Comparison of ENCODE assay signal across 14 cellular contexts in genomic region chr1:92503926-92504750, GRCh38. TPM values are rescaled to one million over a fixed set of nuclear protein-coding genes. Genes with fewer than 3 reads are reported as not detected.
DNase-seq lines count a peak whose midpoint lies in the region; ATAC-seq, FAIRE-seq and TF ChIP-seq lines count a peak whose summit lies in the region.
"Had no signal": no experiment of that assay in that cellular context is flagged by ENCODE, and none has a peak within 500 bp of the region (broad histone marks: within the 10 kb centered on the region; RNA-seq: fewer than 3 reads in every experiment).

No MANE protein-coding gene starts in this region.

- BruUV-seq in OCI-LY7 (replicated peaks; lab: Mats Ljungman, UMichigan), result no TSS peak

- H3K9me3 ChIP-seq in A549 (no peaks in the 10 kb centered on the region), DND-41 (ENCODE audit: insufficient read depth, low read length, severe bottlenecking) (no peaks in the 10 kb centered on the region), OCI-LY7 (ENCODE audit: low read length) (no peaks in the 10 kb centered on the region)
- H3K9me3 ChIP-seq: BE2C, spleen had no signal

- no peak for DNase-seq in A549 (ENCODE audit: low read depth in 1 of 2, low spot score in 1 of 2)
- DNase-seq in DND-41, result peak; percentile 86
- DNase-seq in OCI-LY7 (ENCODE audit: low spot score), result peak; percentile 42
- peak; percentile 37 for DNase-seq in fibroblast of mammary gland (ENCODE audit: low read depth)
- DNase-seq in KBM-7, result no peak
- DNase-seq in NCI-H1417 treated with DMSO at 0.1 percent for 48 hours (lab: John Stamatoyannopoulos, UW), result no peak
- no peak for DNase-seq in NCI-H2171 (lab: John Stamatoyannopoulos, UW)
- DNase-seq: activated effector memory CD4-positive, alpha-beta T cell treated with anti-CD3 and anti-CD28 coated beads, Interleukin-2, amount 50 U/mL, for 16 hours; BE2C; MM.1S; posterior cingulate gyrus; Right ventricle myocardium superior; spleen had no signal

- H2AFZ ChIP-seq in DND-41 (ENCODE audit: low read depth, low read length) (peak overlapping the region; percentile 58), OCI-LY7 (ENCODE audit: low read length) (no peak overlapping the region)

- no peaks in the 10 kb centered on the region for H3K9me2 ChIP-seq in OCI-LY7 (ENCODE audit: insufficient read depth, low read length)

- H3K27me3 ChIP-seq in DND-41 (ENCODE audit: insufficient read depth, low read length, poor library complexity), result no peaks in the 10 kb centered on the region
- H3K27me3 ChIP-seq: BE2C, spleen had no signal

- H3K27ac ChIP-seq in A549 (no peak overlapping the region), DND-41 (ENCODE audit: low read length) (peak overlapping the region; percentile 91), OCI-LY7 (ENCODE audit: low read depth, low read length, poor library complexity, severe bottlenecking) (no peak overlapping the region)
- H3K27ac ChIP-seq: spleen had no signal

- TF ChIP-seq POLR2A in A549 (IDR thresholded peaks at IDR 0.05; ENCODE audit: low read length), result no peak

- H3K4me3 ChIP-seq in A549, result no peak overlapping the region
- peak overlapping the region in 1 of 2 experiments; percentile 14; a peak in 1 of 4 replicates for H3K4me3 ChIP-seq in DND-41 (ENCODE audit: low read depth in 1 of 2, low read length in 2 of 2)
- H3K4me3 ChIP-seq in OCI-LY7 (ENCODE audit: low read depth, low read length, poor library complexity, severe bottlenecking), result no peak overlapping the region
- H3K4me3 ChIP-seq in fibroblast of mammary gland (ENCODE audit: control insufficient read depth, low read depth, low read length), result no peak overlapping the region
- H3K4me3 ChIP-seq: spleen had no signal

- CTCF ChIA-PET in A549 (lab: Yijun Ruan, JAX), result no interaction called here
- CTCF ChIA-PET in OCI-LY7 (lab: Charles Lee; ENCODE audit: unreplicated experiment), result interaction anchor here (1.0 kb wide), 1 partner anchor 63 kb away, joined by 3 read pairs; no protein-coding TSS in a partner anchor

- H3K4me2 ChIP-seq in A549 (no peak overlapping the region), DND-41 (ENCODE audit: insufficient read depth, low read length) (peak overlapping the region; percentile 52), OCI-LY7 (ENCODE audit: low read length) (peak overlapping the region; percentile 27; the same call in 1 of the 2 replicates)

- WGBS in A549 (ENCODE audit: missing lambda C conversion rate), result 84% methylated on average over 11 of the region's 11 CpGs

- H4K20me1 ChIP-seq in DND-41 (ENCODE audit: insufficient read depth, low read length), result no peaks in the 10 kb centered on the region
- no peaks in the 10 kb centered on the region for H4K20me1 ChIP-seq in OCI-LY7 (ENCODE audit: insufficient read depth, low read length)

- H3K4me1 ChIP-seq in A549 (no peaks in the 10 kb centered on the region), DND-41 (ENCODE audit: insufficient read depth, low read length) (peaks cover 45% of the 10 kb centered on the region), OCI-LY7 (ENCODE audit: insufficient read depth, low read length, poor library complexity, severe bottlenecking) (peaks cover 12% of the 10 kb centered on the region)
- H3K4me1 ChIP-seq: BE2C had no signal

- intact Hi-C loops in OCI-LY7 (cut with micrococcal nuclease; ENCODE audit: unreplicated experiment), result no loop called here

- ATAC-seq in A549, result peak; percentile 31 to 34; a peak in 4 of 6 replicates
- peak; percentile 92 for ATAC-seq in DND-41 (ENCODE audit: insufficient read depth, low read depth)
- no peak for ATAC-seq in HG02973 (IDR thresholded peaks at IDR 0.05; ENCODE audit: unreplicated experiment)

- POLR2A ChIA-PET in A549 (lab: Yijun Ruan, JAX), result no interaction called here
- POLR2A ChIA-PET in OCI-LY7 (lab: Charles Lee), result interaction anchor here (0.5 to 0.6 kb wide), 2 partner anchors 18 to 523 kb away, joined by 4 to 6 read pairs; no protein-coding TSS in a partner anchor

- TF ChIP-seq RAD21 in A549 (conservative IDR thresholded peaks at IDR 0.05 in 1 of 2, IDR thresholded peaks at IDR 0.05 in 1 of 2), result no peak

- TF ChIP-seq CTCF in A549 (IDR thresholded peaks at IDR 0.05) (no peak), DND-41 (IDR thresholded peaks at IDR 0.05; ENCODE audit: borderline replicate concordance, extremely low read depth, low read length, poor library complexity, severe bottlenecking) (peak; percentile 18), OCI-LY7 (conservative IDR thresholded peaks at IDR 0.05; ENCODE audit: low read length) (no peak), fibroblast of mammary gland (conservative IDR thresholded peaks at IDR 0.05; ENCODE audit: control insufficient read depth, insufficient read depth, low read depth, low read length) (no peak)

- H3K79me2 ChIP-seq in DND-41 (ENCODE audit: insufficient read depth, low read length) (no peaks in the 10 kb centered on the region), OCI-LY7 (ENCODE audit: insufficient read depth, low read depth, low read length) (no peaks in the 10 kb centered on the region)

- no peak for TF ChIP-seq EP300 in A549 (IDR thresholded peaks at IDR 0.05)

- no peak for FAIRE-seq in A549 (lab: Jason Lieb, UNC)

- H3K36me3 ChIP-seq in DND-41 (ENCODE audit: insufficient read depth, low read length) (no peaks in the 10 kb centered on the region), OCI-LY7 (ENCODE audit: insufficient read depth, low read length) (no peaks in the 10 kb centered on the region)
- H3K36me3 ChIP-seq: BE2C, spleen had no signal

- peak overlapping the region; percentile 49 for H3K9ac ChIP-seq in DND-41 (ENCODE audit: low read depth, low read length)

- in situ Hi-C loops in KBM-7 (cut with MboI; ENCODE audit: low pct_unique_long_range_greater_than_20kb, low sequenced_read_pairs), result no loop called here

TF ChIP-seq in A549, 52 proteins besides CTCF, POLR2A, EP300 and RAD21 (continues in another document):
- TF ChIP-seq PBX3 (IDR thresholded peaks at IDR 0.05) (no peak), MAZ (IDR thresholded peaks at IDR 0.05; ENCODE audit: borderline replicate concordance, low read depth, low read length) (no peak), MAFK (IDR thresholded peaks at IDR 0.05; ENCODE audit: partially characterized antibody) (no peak), BCL3 (IDR thresholded peaks at IDR 0.05) (no peak), CHD4 (IDR thresholded peaks at IDR 0.05; ENCODE audit: borderline replicate concordance) (no peak), E2F6 (IDR thresholded peaks at IDR 0.05; ENCODE audit: borderline replicate concordance, low read depth) (no peak), SREBF2 (IDR thresholded peaks at IDR 0.05) (no peak), ZSCAN20 (CRISPR knock-in tag; IDR thresholded peaks at IDR 0.05) (no peak), EHF (CRISPR knock-in tag; IDR thresholded peaks at IDR 0.05) (no peak), CBX2 (IDR thresholded peaks at IDR 0.05; ENCODE audit: borderline replicate concordance, low read depth) (no peak)
- TF ChIP-seq, protein P1, sequence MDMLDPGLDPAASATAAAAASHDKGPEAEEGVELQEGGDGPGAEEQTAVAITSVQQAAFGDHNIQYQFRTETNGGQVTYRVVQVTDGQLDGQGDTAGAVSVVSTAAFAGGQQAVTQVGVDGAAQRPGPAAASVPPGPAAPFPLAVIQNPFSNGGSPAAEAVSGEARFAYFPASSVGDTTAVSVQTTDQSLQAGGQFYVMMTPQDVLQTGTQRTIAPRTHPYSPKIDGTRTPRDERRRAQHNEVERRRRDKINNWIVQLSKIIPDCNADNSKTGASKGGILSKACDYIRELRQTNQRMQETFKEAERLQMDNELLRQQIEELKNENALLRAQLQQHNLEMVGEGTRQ (IDR thresholded peaks at IDR 0.05), result no peak
- TF ChIP-seq, protein P2, sequence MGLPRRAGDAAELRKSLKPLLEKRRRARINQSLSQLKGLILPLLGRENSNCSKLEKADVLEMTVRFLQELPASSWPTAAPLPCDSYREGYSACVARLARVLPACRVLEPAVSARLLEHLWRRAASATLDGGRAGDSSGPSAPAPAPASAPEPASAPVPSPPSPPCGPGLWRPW (IDR thresholded peaks at IDR 0.05), result no peak

RNA-seq across cellular contexts. Expression of gene GFI1, which starts 17.4 kb away (rescaled TPM):
- polyA plus RNA-seq in A549 (2011; rRNA removed) (0.15 and 0.18 TPM in 2 replicates), A549 (2017; fragmentation: RNase III; extraction: RNeasy Plus Mini Kit Qiagen cat#74134 plus additional on column Dnase treatment) (0.04 to 0.08 TPM (median 0.08 TPM) in 3 replicates)
- 0.15 and 0.18 TPM in 2 replicates for polyA plus RNA-seq in A549 (2012; cell fraction: cytosol; rRNA removed)
- polyA plus RNA-seq in A549 (2012; cell fraction: nucleus; rRNA removed), result 0.35 and 0.47 TPM in 2 replicates
- 0.08 and 0.63 TPM in 2 replicates for polyA minus RNA-seq in A549 (2011; rRNA and poly(A)+ RNA removed)
- 0.44 and 0.50 TPM in 2 replicates for total RNA-seq in OCI-LY7 (2014; rRNA removed; shearing (Covaris generic))
- 0.30 and 1.1 TPM in 2 replicates for total RNA-seq in OCI-LY7 (2022)

Comparison
In these comparisons a context has a peak if more than half of its experiments do, and no peak if none do; other contexts are left out.
1. DNase-seq: peak in DND-41 (single experiment), OCI-LY7 (single experiment) and fibroblast of mammary gland (single experiment); none in A549 (0 of 2), KBM-7 (single experiment), NCI-H1417 treated with DMSO at 0.1 percent for 48 hours (single experiment) and NCI-H2171 (single experiment).